Comparison of ENCODE assay signal across 22 cellular contexts in genomic region chr15:81941479-81941878, GRCh38.
DNase-seq lines count a peak whose midpoint lies in the region; ATAC-seq and TF ChIP-seq lines count a peak whose summit lies in the region.
"Had no signal": no experiment of that assay in that cellular context is flagged by ENCODE, and none has a peak within 500 bp of the region (broad histone marks: within the 10 kb centered on the region; RNA-seq: fewer than 3 reads in every experiment).

No MANE protein-coding gene starts in this region.

- H3K27ac Mint-ChIP-seq in endothelial cell (ENCODE audit: unreplicated experiment), result peak overlapping the region; percentile 72
- H3K27ac Mint-ChIP-seq: activated CD8-positive, alpha-beta T cell treated with anti-CD3 and anti-CD28 coated beads for 36 hours; activated naive CD4-positive, alpha-beta T cell treated with anti-CD3 and anti-CD28 coated beads for 36 hours; activated T-cell treated with anti-CD3 and anti-CD28 coated beads, Interleukin-2, amount 50 U/mL, for 24 hours; B cell; effector memory CD8-positive, alpha-beta T cell; natural killer cell treated with Interleukin-12 subunit alpha and Interleukin-12 subunit beta and Interleukin-15 and Interleukin-18, amount 100 ng/mL, for 72 hours; stimulated activated naive CD8-positive, alpha-beta T cell treated with anti-CD3 and anti-CD28 coated beads, Interleukin-15, amount 100 ng/mL, for 72 hours had no signal

- H3K4me3 Mint-ChIP-seq in endothelial cell (ENCODE audit: unreplicated experiment), result no peak overlapping the region
- H3K4me3 Mint-ChIP-seq: activated CD8-positive, alpha-beta T cell treated with anti-CD3 and anti-CD28 coated beads for 36 hours; activated naive CD4-positive, alpha-beta T cell treated with anti-CD3 and anti-CD28 coated beads for 36 hours; activated T-cell treated with anti-CD3 and anti-CD28 coated beads, Interleukin-2, amount 50 U/mL, for 24 hours; B cell; effector memory CD8-positive, alpha-beta T cell; natural killer cell treated with Interleukin-12 subunit alpha and Interleukin-12 subunit beta and Interleukin-15 and Interleukin-18, amount 100 ng/mL, for 72 hours; stimulated activated naive CD8-positive, alpha-beta T cell treated with anti-CD3 and anti-CD28 coated beads, Interleukin-15, amount 100 ng/mL, for 72 hours had no signal

- peaks cover 59% of the 10 kb centered on the region for H3K4me1 Mint-ChIP-seq in endothelial cell (ENCODE audit: unreplicated experiment)
- H3K4me1 Mint-ChIP-seq: B cell; stimulated activated naive CD8-positive, alpha-beta T cell treated with anti-CD3 and anti-CD28 coated beads, Interleukin-15, amount 100 ng/mL, for 72 hours had no signal

- H3K36me3 Mint-ChIP-seq in endothelial cell (ENCODE audit: low read depth, unreplicated experiment), result no peaks in the 10 kb centered on the region
- H3K36me3 Mint-ChIP-seq: natural killer cell treated with Interleukin-12 subunit alpha and Interleukin-12 subunit beta and Interleukin-15 and Interleukin-18, amount 100 ng/mL, for 72 hours had no signal

- no peaks in the 10 kb centered on the region for H3K27me3 Mint-ChIP-seq in endothelial cell (ENCODE audit: unreplicated experiment)

- no peaks in the 10 kb centered on the region for H3K9me3 Mint-ChIP-seq in endothelial cell (ENCODE audit: unreplicated experiment)
- H3K9me3 Mint-ChIP-seq: activated CD8-positive, alpha-beta T cell treated with anti-CD3 and anti-CD28 coated beads for 36 hours; natural killer cell treated with Interleukin-12 subunit alpha and Interleukin-12 subunit beta and Interleukin-15 and Interleukin-18, amount 100 ng/mL, for 72 hours; stimulated activated naive CD8-positive, alpha-beta T cell treated with anti-CD3 and anti-CD28 coated beads, Interleukin-15, amount 100 ng/mL, for 72 hours had no signal

- DNase-seq in ELF-1 (ENCODE audit: low read depth, low spot score), result peak; percentile 51
- DNase-seq in NCI-H128 (lab: John Stamatoyannopoulos, UW; ENCODE audit: unreplicated experiment), result peak; percentile 9
- DNase-seq in NCI-H748 (lab: John Stamatoyannopoulos, UW; ENCODE audit: unreplicated experiment), result peak; percentile 83
- no peak for DNase-seq in endothelial cell (ENCODE audit: low spot score)
- DNase-seq in NCI-H226, result no peak
- DNase-seq in activated gamma-delta T cell treated with Interleukin-2 at 50 U/mL for 16 hours, result no peak
- DNase-seq: activated CD8-positive, alpha-beta T cell treated with anti-CD3 and anti-CD28 coated beads for 36 hours; activated naive CD4-positive, alpha-beta T cell treated with anti-CD3 and anti-CD28 coated beads for 36 hours; activated T-cell treated with anti-CD3 and anti-CD28 coated beads, Interleukin-2, amount 50 U/mL, for 24 hours; anterior cingulate cortex; effector memory CD8-positive, alpha-beta T cell; left colon; NCI-H446; SIG-M5; stimulated activated CD4-positive, alpha-beta T cell treated with anti-CD3 and anti-CD28 coated beads, Interleukin-2, amount 100 ng/mL, for 48 hours; stimulated activated naive CD8-positive, alpha-beta T cell treated with anti-CD3 and anti-CD28 coated beads, Interleukin-15, amount 100 ng/mL, for 72 hours; transverse colon had no signal

- no peak for ATAC-seq in GM21381 (IDR thresholded peaks at IDR 0.05; ENCODE audit: unreplicated experiment)
- ATAC-seq in GM18870 (IDR thresholded peaks at IDR 0.05; ENCODE audit: unreplicated experiment), result no peak
- ATAC-seq: activated CD8-positive, alpha-beta T cell treated with anti-CD3 and anti-CD28 coated beads for 36 hours; effector memory CD8-positive, alpha-beta T cell; GM12878; left colon; stimulated activated naive CD8-positive, alpha-beta T cell treated with anti-CD3 and anti-CD28 coated beads, Interleukin-15, amount 100 ng/mL, for 72 hours had no signal

- TF ChIP-seq CTCF in endothelial cell (IDR thresholded peaks at IDR 0.05; ENCODE audit: unreplicated experiment), result no peak

Comparison
In these comparisons a context has a peak if more than half of its experiments do, and no peak if none do; other contexts are left out.
1. DNase-seq: peak in ELF-1 (single experiment), NCI-H128 (single experiment) and NCI-H748 (single experiment); none in endothelial cell (single experiment), NCI-H226 (single experiment) and activated gamma-delta T cell treated with Interleukin-2 at 50 U/mL for 16 hours (single experiment).